ENCODE assay signal across 8 cellular contexts in genomic region chr12:48105867-48106563, GRCh38. TPM values are rescaled to one million over a fixed set of nuclear protein-coding genes. Genes with fewer than 3 reads are reported as not detected.
DNase-seq lines count a peak whose midpoint lies in the region; ATAC-seq and TF ChIP-seq lines count a peak whose summit lies in the region.

SENP1 (minus strand) TSS chr12:48106079; CDS start chr12:48101472, 4,607 bp downstream.

- ATAC-seq in GM18909 (IDR thresholded peaks at IDR 0.05; ENCODE audit: poor library complexity, unreplicated experiment) (peak; percentile 78), HG03159 (IDR thresholded peaks at IDR 0.05; ENCODE audit: unreplicated experiment) (peak; percentile 65), activated B cell treated with CpG ODN at 0.5 μM for 24 hours (ENCODE audit: low read depth) (peak; percentile 78)

- H3K27ac ChIP-seq in spleen = peak within 1 kb of the TSS; percentile 92 to 97 (median 96)

- H3K9me3 ChIP-seq in spleen = no peaks in the 10 kb centered on the region

- 0 to 1% (median 0%) methylated on average over 37 to 52 of the region's 52 CpGs for WGBS in spleen, 5 donors

- H3K27me3 Mint-ChIP-seq in activated B cell treated with CpG ODN at 0.5 μM for 24 hours (no peaks in the 10 kb centered on the region), immature natural killer cell (ENCODE audit: low read depth in 3 of 3) (peaks cover 7 to 16% (median 13%) of the 10 kb centered on the region in 3 donors)

- H3K36me3 Mint-ChIP-seq in activated B cell treated with CpG ODN at 0.5 μM for 24 hours (ENCODE audit: low read depth) (peaks cover 16% of the 10 kb centered on the region), immature natural killer cell (no peaks in the 10 kb centered on the region)

- TF ChIP-seq POLR2A in spleen (IDR thresholded peaks at IDR 0.05) = no peak

- H3K36me3 ChIP-seq in spleen = peaks cover 0 to 1% (median 0%) of the 10 kb centered on the region in 6 donors

- no peaks in the 10 kb centered on the region for H3K27me3 ChIP-seq in spleen (replicated peaks in 1 of 7)

- H3K9me3 Mint-ChIP-seq in activated B cell treated with CpG ODN at 0.5 μM for 24 hours (no peaks in the 10 kb centered on the region), immature natural killer cell (no peaks in the 10 kb centered on the region)

- TF ChIP-seq CTCF in AG04449 (IDR thresholded peaks at IDR 0.05; ENCODE audit: insufficient read depth, low read length, missing control alignments) (no peak), activated B cell treated with CpG ODN at 0.5 μM for 24 hours (IDR thresholded peaks at IDR 0.05) (no peak), cardiac fibroblast (IDR thresholded peaks at IDR 0.05; ENCODE audit: low read depth, low read length) (peak; percentile 38), spleen (IDR thresholded peaks at IDR 0.05 in 8 of 11, conservative IDR thresholded peaks at IDR 0.05 in 3 of 11) (peak in 9 of 11 experiments; percentile 9 to 56 (median 40))

- peaks cover 16 to 57% (median 34%) of the 10 kb centered on the region in 6 donors for H3K4me1 ChIP-seq in spleen

- H3K4me3 ChIP-seq in AG04449 (ENCODE audit: low read depth, low read length) = peak within 1 kb of the TSS; percentile 86
- peak within 1 kb of the TSS; percentile 91 to 92 for H3K4me3 ChIP-seq in cardiac fibroblast (replicated peaks in 1 of 2; ENCODE audit: low read depth in 2 of 2, low read length in 2 of 2)
- peak within 1 kb of the TSS; percentile 82 to 97 (median 94) for H3K4me3 ChIP-seq in spleen

- DNase-seq in AG04449 (ENCODE audit: low read depth, low spot score) = no peak
- DNase-seq in NCI-H345 (lab: John Stamatoyannopoulos, UW) = peak; percentile 60
- peak; percentile 87 for DNase-seq in activated B cell treated with CpG ODN at 0.5 μM for 24 hours
- peak; percentile 91 for DNase-seq in cardiac fibroblast (ENCODE audit: low read depth in 2 of 2)
- peak; percentile 90 to 92 (median 90) for DNase-seq in immature natural killer cell
- peak; percentile 96 for DNase-seq in spleen

- POLR2A ChIA-PET in AG04449 (lab: Yijun Ruan, JAX) = interaction anchor here (1.0 to 2.3 kb wide), 3 partner anchors 13 to 51 kb away, joined by 3 to 11 read pairs (median 9); partner anchors contain the start of genes ASB8 and PFKM
- POLR2A ChIA-PET in activated B cell treated with CpG ODN at 0.5 μM for 24 hours (lab: Charles Lee) = interaction anchor here (0.5 to 2.8 kb wide), 15 partner anchors 11 to 576 kb away, joined by 3 to 61 read pairs (median 5); partner anchors contain the start of genes ASB8, CCDC184, KANSL2 and PFKM

- intact Hi-C loops in activated B cell treated with CpG ODN at 0.5 μM for 24 hours (cut with micrococcal nuclease) = loop anchor here (1.0 to 5.0 kb wide), 8 partner anchors 13 to 611 kb away; partner anchors contain the start of genes ASB8, CCDC184, CCNT1 and PFKM
- intact Hi-C loops in spleen (cut with DNase I; ENCODE audit: low total_unique reads) = loop anchor here (10.0 kb wide), 1 partner anchor 49 kb away; the partner anchor contains the start of gene ASB8

- CTCF ChIA-PET in AG04449 (lab: Yijun Ruan, JAX) = interaction anchor here (1.6 to 2.6 kb wide), 2 partner anchors 11 to 54 kb away, joined by 3 to 13 read pairs; no protein-coding TSS in a partner anchor
- CTCF ChIA-PET in activated B cell treated with CpG ODN at 0.5 μM for 24 hours (lab: Charles Lee) = interaction anchor here (1.3 to 1.6 kb wide), 3 partner anchors 13 to 58 kb away, joined by 3 to 5 read pairs (median 3); partner anchors contain the start of genes ASB8 and PFKM

- H3K4me3 Mint-ChIP-seq in activated B cell treated with CpG ODN at 0.5 μM for 24 hours (peak within 1 kb of the TSS; percentile 95), immature natural killer cell (peak within 1 kb of the TSS; percentile 87 to 98 (median 94))

- H3K4me1 Mint-ChIP-seq in activated B cell treated with CpG ODN at 0.5 μM for 24 hours (peaks cover 49% of the 10 kb centered on the region), immature natural killer cell (peaks cover 32 to 44% of the 10 kb centered on the region in 2 donors)

- peak within 1 kb of the TSS; percentile 98 for H3K27ac Mint-ChIP-seq in activated B cell treated with CpG ODN at 0.5 μM for 24 hours
- H3K27ac Mint-ChIP-seq in immature natural killer cell = peak within 1 kb of the TSS; percentile 93 to 98 (median 98)

RNA-seq across cellular contexts. Expression of gene SENP1, which starts in this region (rescaled TPM):
- total RNA-seq in activated B cell treated with CpG ODN at 0.5 μM for 24 hours (42.8 and 43.2 TPM in 2 replicates), spleen (10 to 100 TPM; 23.3 to 37.4 (median 26.1) TPM)
- polyA plus RNA-seq in immature natural killer cell (10 to 100 TPM in 1 of 3 donors, 1 to 10 TPM in 2; 4.0 to 14.6 (median 8.5) TPM), spleen (1 to 10 TPM; 3.7 to 4.7 (median 4.1) TPM)

Comparison
In these comparisons a context has a peak if more than half of its experiments do, and no peak if none do; other contexts are left out.
1. CTCF ChIP-seq: peak in cardiac fibroblast (single experiment) and spleen (9 of 11); none in AG04449 (single experiment) and activated B cell treated with CpG ODN at 0.5 μM for 24 hours (single experiment).
2. Peak in every context shown above with its lines, with median percentiles within 50 percentile points of each other: H3K4me3 ChIP-seq and ATAC-seq.